In genomic region chr7:114942443-114943175, GRCh38 we compare ENCODE assay signal across 10 cellular contexts. TPM values are rescaled to one million over a fixed set of nuclear protein-coding genes. Genes with fewer than 3 reads are reported as not detected.
DNase-seq lines count a peak whose midpoint lies in the region; ATAC-seq, FAIRE-seq and TF ChIP-seq lines count a peak whose summit lies in the region.
"Had no signal": no experiment of that assay in that cellular context is flagged by ENCODE, and none has a peak within 500 bp of the region (broad histone marks: within the 10 kb centered on the region; RNA-seq: fewer than 3 reads in every experiment).

No MANE protein-coding gene starts in this region.

- ATAC-seq in GM19467 (IDR thresholded peaks at IDR 0.05; ENCODE audit: unreplicated experiment): peak; percentile 54
- ATAC-seq in HG03095 (IDR thresholded peaks at IDR 0.05; ENCODE audit: unreplicated experiment): peak; percentile 50
- ATAC-seq in T-helper 17 cell: no peak
- ATAC-seq in HepG2: no peak
- ATAC-seq in right cardiac atrium: no peak

- H3K36me3 Mint-ChIP-seq in T-helper 17 cell (ENCODE audit: low read depth) (peaks cover 16% of the 10 kb centered on the region), progenitor cell of endocrine pancreas (ENCODE audit: insufficient read depth) (no peaks in the 10 kb centered on the region)

- TF ChIP-seq POLR2A in HepG2 (IDR thresholded peaks at IDR 0.05; ENCODE audit: insufficient read depth in 1 of 2, low read depth in 2 of 2, low read length in 2 of 2): no peak

- intact Hi-C loops in HepG2 (cut with micrococcal nuclease; ENCODE audit: unreplicated experiment): no loop called here
- intact Hi-C loops in right cardiac atrium (cut with DNase I): no loop called here

- TF ChIP-seq CTCF in HepG2 (CRISPR knock-in tag; IDR thresholded peaks at IDR 0.05) (no peak), progenitor cell of endocrine pancreas (IDR thresholded peaks at IDR 0.05; ENCODE audit: unreplicated experiment) (no peak)

- no peak overlapping the region for H2AFZ ChIP-seq in HepG2 (ENCODE audit: low read length)

- POLR2A ChIA-PET in HepG2 (lab: Yijun Ruan, JAX): no interaction called here

- H3K4me3 ChIP-seq in HepG2 (replicated peaks in 1 of 3; ENCODE audit: insufficient read depth in 1 of 3, low read depth in 2 of 3, low read length in 3 of 3): no peak overlapping the region
- H3K4me3 ChIP-seq in right cardiac atrium (ENCODE audit: low read length): no peak overlapping the region
- H3K4me3 ChIP-seq: esophagus squamous epithelium had no signal

- CTCF ChIA-PET in HepG2 (lab: Yijun Ruan, JAX; ENCODE audit: low intra/inter-chr PET ratio, low total read pairs): no interaction called here

- no peak overlapping the region for H3K9ac ChIP-seq in HepG2 (ENCODE audit: insufficient read depth, low read depth, low read length)

- TF ChIP-seq EP300 in HepG2 (IDR thresholded peaks at IDR 0.05; ENCODE audit: low read depth in 2 of 2, low read length in 2 of 2) (no peak), HepG2 (CRISPR knock-in tag; IDR thresholded peaks at IDR 0.05; ENCODE audit: borderline replicate concordance) (no peak)

- no peaks in the 10 kb centered on the region for H3K27me3 Mint-ChIP-seq in T-helper 17 cell
- no peaks in the 10 kb centered on the region for H3K27me3 Mint-ChIP-seq in progenitor cell of endocrine pancreas

- WGBS in HepG2 (ENCODE audit: low lambda C conversion rate): 52% methylated on average over 9 of the region's 9 CpGs
- WGBS in right cardiac atrium: 87% methylated on average over 9 of the region's 9 CpGs

- H3K27ac Mint-ChIP-seq in T-helper 17 cell (peak overlapping the region; percentile 84), progenitor cell of endocrine pancreas (no peak overlapping the region)

- H3K9me3 ChIP-seq in T-helper 17 cell (ENCODE audit: control insufficient read depth, low read length, poor library complexity, severe bottlenecking) (no peaks in the 10 kb centered on the region), HepG2 (ENCODE audit: low read length) (no peaks in the 10 kb centered on the region), right cardiac atrium (ENCODE audit: control insufficient read depth, low read length) (no peaks in the 10 kb centered on the region)
- H3K9me3 ChIP-seq: esophagus squamous epithelium had no signal

- no peaks in the 10 kb centered on the region for H3K4me1 ChIP-seq in HepG2 (ENCODE audit: insufficient read depth, low read length)
- no peaks in the 10 kb centered on the region for H3K4me1 ChIP-seq in right cardiac atrium (ENCODE audit: control insufficient read depth, insufficient read depth, low read length)

- H3K36me3 ChIP-seq in HepG2 (replicated peaks in 1 of 2; ENCODE audit: control insufficient read depth in 1 of 2, insufficient read depth in 2 of 2, low read length in 2 of 2): no peaks in the 10 kb centered on the region
- H3K36me3 ChIP-seq: esophagus squamous epithelium had no signal

- FAIRE-seq in GM18507 (lab: Jason Lieb, UNC): peak; percentile 72
- no peak for FAIRE-seq in HepG2 (lab: Jason Lieb, UNC)

- no peak overlapping the region for H3K4me2 ChIP-seq in HepG2 (ENCODE audit: low read depth, low read length)

- H3K27ac ChIP-seq in HepG2 (ENCODE audit: extremely low read length, insufficient read depth, low read length) (no peak overlapping the region), right cardiac atrium (ENCODE audit: low read length) (no peak overlapping the region)
- H3K27ac ChIP-seq: esophagus squamous epithelium had no signal

- no peak for TF ChIP-seq RAD21 in HepG2 (CRISPR knock-in tag; IDR thresholded peaks at IDR 0.05)

- H3K4me1 Mint-ChIP-seq in T-helper 17 cell (peaks cover 50% of the 10 kb centered on the region), progenitor cell of endocrine pancreas (ENCODE audit: low read depth) (peaks cover 11% of the 10 kb centered on the region)

- H3K4me3 Mint-ChIP-seq in T-helper 17 cell: peak overlapping the region; percentile 46
- no peak overlapping the region for H3K4me3 Mint-ChIP-seq in progenitor cell of endocrine pancreas (ENCODE audit: low read depth)

- H3K27me3 ChIP-seq in HepG2 (ENCODE audit: control insufficient read depth in 1 of 2, insufficient read depth in 2 of 2, low read length in 2 of 2) (no peaks in the 10 kb centered on the region), right cardiac atrium (ENCODE audit: control insufficient read depth, insufficient read depth) (no peaks in the 10 kb centered on the region)
- H3K27me3 ChIP-seq: esophagus squamous epithelium had no signal

- H3K79me2 ChIP-seq in HepG2 (ENCODE audit: insufficient read depth, low read length): no peaks in the 10 kb centered on the region

- BruUV-seq in HepG2 (replicated peaks; lab: Mats Ljungman, UMichigan): no TSS peak

- H4K20me1 ChIP-seq in HepG2 (ENCODE audit: insufficient read depth, low read length): no peaks in the 10 kb centered on the region

- H3K9me3 Mint-ChIP-seq in progenitor cell of endocrine pancreas (ENCODE audit: low read depth): peaks cover 5% of the 10 kb centered on the region

- DNase-seq in GM18507 (ENCODE audit: extremely low spot score, insufficient read length, low read depth) (no peak), T-helper 17 cell (no peak), HepG2 (ENCODE audit: low spot score) (no peak), right cardiac atrium (no peak), activated gamma-delta T cell treated with Interleukin-2 at 50 U/mL for 16 hours (no peak), progenitor cell of endocrine pancreas (ENCODE audit: low spot score, unreplicated experiment) (no peak)
- DNase-seq: esophagus squamous epithelium, NCI-H774 had no signal

- in situ Hi-C loops in HepG2 (cut with HindIII; ENCODE audit: extremely low pct_ligation_motif_present, low pct_unique_long_range_greater_than_20kb): no loop called here

TF ChIP-seq in HepG2, 621 proteins besides CTCF, POLR2A, EP300 and RAD21 (continues in another document):
- no peak for TF ChIP-seq YY1 (IDR thresholded peaks at IDR 0.05; ENCODE audit: insufficient read depth, insufficient replicate concordance, low read depth, low read length)
- TF ChIP-seq KDM1A (CRISPR knock-in tag; IDR thresholded peaks at IDR 0.05): no peak
- no peak for TF ChIP-seq ZNF496 (CRISPR knock-in tag; IDR thresholded peaks at IDR 0.05; ENCODE audit: insufficient replicate concordance)
- no peak for TF ChIP-seq IKZF4 (CRISPR knock-in tag; IDR thresholded peaks at IDR 0.05; ENCODE audit: borderline replicate concordance, low read depth, not compliant biosample characterization)
- TF ChIP-seq FIP1L1 (IDR thresholded peaks at IDR 0.05; ENCODE audit: borderline replicate concordance, insufficient read depth, low read depth, low read length): no peak
- no peak for TF ChIP-seq ZNF224 (CRISPR knock-in tag; IDR thresholded peaks at IDR 0.05)
- no peak for TF ChIP-seq KLF9 (CRISPR knock-in tag; IDR thresholded peaks at IDR 0.05; ENCODE audit: low read depth)
- TF ChIP-seq ZNF414 (CRISPR knock-in tag; IDR thresholded peaks at IDR 0.05): no peak
- no peak for TF ChIP-seq MYC (CRISPR knock-in tag; IDR thresholded peaks at IDR 0.05; ENCODE audit: borderline replicate concordance)
- TF ChIP-seq NR0B2 (CRISPR knock-in tag; IDR thresholded peaks at IDR 0.05): no peak
- no peak for TF ChIP-seq PHB2 (IDR thresholded peaks at IDR 0.05; ENCODE audit: partially characterized antibody)

RNA-seq across cellular contexts. Expression of gene MDFIC, which starts 20.7 kb away (rescaled TPM):
- total RNA-seq in T-helper 17 cell: 100 to 1,000 TPM in 1 of 2 donors, 10 to 100 TPM in 1; 90.2 to 109 TPM
- not detected in 2 replicates for total RNA-seq in HepG2 (2016; rRNA removed; fragmentation: Illumina TruSeq; extraction: Trizol)
- total RNA-seq in HepG2 (2016; cell fraction: cytosol; rRNA removed; fragmentation: Illumina TruSeq; extraction: Trizol; ENCODE audit: low read depth): not detected in 2 replicates
- total RNA-seq in HepG2 (2016; cell fraction: insoluble cytoplasmic fraction; rRNA removed; fragmentation: Illumina TruSeq; extraction: Trizol): 0.39 TPM in 1 of 2 replicates, not detected in the other
- 0.09 TPM in 1 of 2 replicates, not detected in the other for total RNA-seq in HepG2 (2016; cell fraction: membrane; rRNA removed; fragmentation: Illumina TruSeq; extraction: Trizol)
- not detected in 2 replicates for total RNA-seq in HepG2 (2016; cell fraction: nucleus; rRNA removed; fragmentation: Illumina TruSeq; extraction: Trizol)
- 0.10 and 0.13 TPM in 2 replicates for polyA plus RNA-seq in HepG2 (2011; rRNA removed)
- polyA plus RNA-seq in HepG2 (2011; cell fraction: cytosol; rRNA removed): 0.06 and 0.07 TPM in 2 replicates
- not detected in 2 replicates for polyA plus RNA-seq in HepG2 (2011; cell fraction: nucleus; rRNA removed)
- 0.19 and 0.21 TPM in 2 replicates for polyA plus RNA-seq in HepG2 (2012)
- not detected in 2 replicates for polyA plus RNA-seq in HepG2 (2016; cell fraction: cytosol; fragmentation: Illumina TruSeq; extraction: Trizol; ENCODE audit: low read depth)
- polyA plus RNA-seq in HepG2 (2016; cell fraction: insoluble cytoplasmic fraction; fragmentation: Illumina TruSeq; extraction: Trizol; ENCODE audit: low read depth): 0.04 TPM in 1 of 2 replicates, not detected in the other
- 0.26 TPM in 1 of 2 replicates, not detected in the other for polyA plus RNA-seq in HepG2 (2016; cell fraction: membrane; fragmentation: Illumina TruSeq; extraction: Trizol; ENCODE audit: low read depth)
- not detected in 2 replicates for polyA plus RNA-seq in HepG2 (2016; cell fraction: nucleus; fragmentation: Illumina TruSeq; extraction: Trizol; ENCODE audit: insufficient read depth, low read depth)
- 30.1 TPM in 1 of 2 replicates, not detected in the other for polyA minus RNA-seq in HepG2 (2011; rRNA and poly(A)+ RNA removed; ENCODE audit: low replicate concordance)
- not detected in 2 replicates for polyA minus RNA-seq in HepG2 (2011; cell fraction: cytosol; rRNA and poly(A)+ RNA removed)
- polyA minus RNA-seq in HepG2 (2011; cell fraction: nucleus; rRNA and poly(A)+ RNA removed): 0.26 TPM in 1 of 2 replicates, not detected in the other
- total RNA-seq in right cardiac atrium: 10 to 100 TPM; 18.6 to 23.8 (median 22.2) TPM
- polyA plus RNA-seq in right cardiac atrium: 9.2 TPM
- total RNA-seq in progenitor cell of endocrine pancreas: 5.4 and 6.7 TPM in 2 replicates

Comparison
In these comparisons a context has a peak if more than half of its experiments do, and no peak if none do; other contexts are left out.
1. ATAC-seq: peak in GM19467 (single experiment) and HG03095 (single experiment); none in T-helper 17 cell (single experiment), HepG2 (single experiment) and right cardiac atrium (0 of 2).